ENCODE assay signal across 32 cellular contexts in the genomic region with DNA sequence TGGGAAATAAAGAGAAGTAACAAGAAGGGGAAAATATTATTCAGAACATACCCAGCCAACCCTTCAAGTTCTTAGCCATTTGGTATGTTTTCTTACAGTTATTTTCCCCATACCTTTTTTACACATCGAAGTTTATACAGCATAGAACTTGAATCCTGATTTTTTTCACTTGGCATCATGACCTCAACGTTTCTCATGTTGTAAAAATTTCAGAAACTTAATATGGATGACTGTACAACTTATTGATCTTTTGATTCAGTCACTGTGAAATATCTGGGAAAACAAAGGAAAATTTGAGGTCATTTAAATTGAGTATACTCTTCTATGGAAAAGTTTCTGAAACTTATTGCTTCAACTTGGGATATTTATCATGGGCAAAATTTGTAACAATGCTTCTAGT.
"Had no signal": no experiment of that assay in that cellular context is flagged by ENCODE, and none has a peak within 500 bp of the region (broad histone marks: within the 10 kb centered on the region; RNA-seq: fewer than 3 reads in every experiment).

No MANE protein-coding gene starts in this region.

- H3K9me3 ChIP-seq: ascending aorta, body of pancreas, breast epithelium had no signal

- H3K27ac ChIP-seq: ascending aorta, body of pancreas, brain microvascular endothelial cell, breast epithelium, VCaP had no signal

- H3K27me3 ChIP-seq: ascending aorta, body of pancreas, brain microvascular endothelial cell, breast epithelium had no signal

- H3K4me3 ChIP-seq: ascending aorta, body of pancreas, breast epithelium had no signal

- DNase-seq: activated B cell treated with CpG ODN at 0.5 μM for 24 hours; activated CD4-positive, alpha-beta memory T cell treated with anti-CD3 and anti-CD28 coated beads for 36 hours; activated CD4-positive, alpha-beta T cell treated with anti-CD3 and anti-CD28 coated beads for 4 hours; activated CD4-positive, alpha-beta T cell treated with anti-CD3 and anti-CD28 coated beads, Interleukin-2, amount 10 ng/mL, durations not matched to agents 24 days and 14 days; activated CD4-positive, alpha-beta T cell treated with anti-CD3 and anti-CD28 coated beads, Interleukin-2, amount 50 U/mL, for 1 hour; activated CD4-positive, alpha-beta T cell treated with anti-CD3 and anti-CD28 coated beads, Interleukin-2, amount 50 U/mL, for 4 hours; activated CD4-positive, CD25-positive, alpha-beta regulatory T cell treated with anti-CD3 and anti-CD28 coated beads, Interleukin-2, amount 50 U/mL, for 72 hours; activated CD8-positive, alpha-beta memory T cell treated with anti-CD3 and anti-CD28 coated beads, Interleukin-2, amount 50 U/mL, for 4 hours; activated CD8-positive, alpha-beta T cell treated with anti-CD3 and anti-CD28 coated beads for 36 hours; activated effector memory CD4-positive, alpha-beta T cell treated with anti-CD3 and anti-CD28 coated beads, Interleukin-2, amount 50 U/mL, for 16 hours; activated gamma-delta T cell treated with Interleukin-2 at 50 U/mL for 16 hours; activated naive CD4-positive, alpha-beta T cell; activated naive CD4-positive, alpha-beta T cell treated with anti-CD3 and anti-CD28 coated beads for 36 hours; activated naive CD4-positive, alpha-beta T cell treated with anti-CD3 and anti-CD28 coated beads, Interleukin-2, amount 50 U/mL, for 16 hours; activated naive CD8-positive, alpha-beta T cell treated with anti-CD3 and anti-CD28 coated beads for 36 hours; activated T-cell treated with anti-CD3 and anti-CD28 coated beads for 4 hours; activated T-cell treated with anti-CD3 and anti-CD28 coated beads, Interleukin-2, amount 50 U/mL, for 1 hour; activated T-cell treated with anti-CD3 and anti-CD28 coated beads, Interleukin-2, amount 50 U/mL, for 4 hours; activated T-cell treated with anti-CD3 and anti-CD28 coated beads, Interleukin-2, amount 50 U/mL, for 72 hours; amygdala; anterior cingulate cortex; body of pancreas; brain microvascular endothelial cell; cerebellar nuclear complex; T-helper 1 cell; T-helper 2 cell; T-helper 9 cell had no signal

- H3K36me3 ChIP-seq: ascending aorta, brain microvascular endothelial cell, breast epithelium had no signal

- H3K4me1 ChIP-seq: body of pancreas, breast epithelium had no signal

- ATAC-seq: activated CD8-positive, alpha-beta T cell treated with anti-CD3 and anti-CD28 coated beads for 36 hours; activated naive CD4-positive, alpha-beta T cell treated with anti-CD3 and anti-CD28 coated beads, Interleukin-2, amount 50 U/mL, for 72 hours; activated T-cell treated with anti-CD3 and anti-CD28 coated beads, Interleukin-2, amount 50 U/mL, for 4 hours; activated T-cell treated with anti-CD3 and anti-CD28 coated beads, Interleukin-2, amount 50 U/mL, for 72 hours; activated T-helper 17 cell treated with anti-CD3 and anti-CD28 coated beads, Interleukin-2, amount 50 U/mL, for 72 hours; body of pancreas had no signal
